In genomic region chr3:86792316-86792715, GRCh38 we compare ENCODE assay signal across 31 cellular contexts.
A peak's percentile ranks its signal among the peaks of the same experiment; 100 is the strongest.
DNase-seq lines count a peak whose midpoint lies in the region; TF ChIP-seq lines count a peak whose summit lies in the region.
"Had no signal": no experiment of that assay in that cellular context is flagged by ENCODE, and none has a peak within 500 bp of the region (broad histone marks: within the 10 kb centered on the region; RNA-seq: fewer than 3 reads in every experiment).

No MANE protein-coding gene starts in this region.

- no peaks in the 10 kb centered on the region for H3K9me3 Mint-ChIP-seq in HFFc6
- H3K9me3 Mint-ChIP-seq: activated CD8-positive, alpha-beta T cell treated with anti-CD3 and anti-CD28 coated beads for 36 hours; neural crest cell; stimulated activated effector memory CD8-positive, alpha-beta T cell treated with anti-CD3 and anti-CD28 coated beads, Interleukin-12 subunit alpha, Interleukin-12 subunit beta, amount 100 ng/mL, for 72 hours; T-helper 1 cell treated with Interleukin-12 subunit alpha and Interleukin-12 subunit beta and Interleukin-4 antibody, amounts not matched to agents 30 μg/mL and 1 μg/mL, for 36 hours had no signal

- H3K4me3 Mint-ChIP-seq in HFFc6 = no peak overlapping the region
- H3K4me3 Mint-ChIP-seq: activated CD8-positive, alpha-beta T cell treated with anti-CD3 and anti-CD28 coated beads for 36 hours; activated naive CD8-positive, alpha-beta T cell; neural crest cell; stimulated activated effector memory CD8-positive, alpha-beta T cell treated with anti-CD3 and anti-CD28 coated beads, Interleukin-12 subunit alpha, Interleukin-12 subunit beta, amount 100 ng/mL, for 72 hours; T-helper 1 cell treated with Interleukin-12 subunit alpha and Interleukin-12 subunit beta and Interleukin-4 antibody, amounts not matched to agents 30 μg/mL and 1 μg/mL, for 36 hours had no signal

- no peak overlapping the region for H3K27ac ChIP-seq in esophagus muscularis mucosa (replicated peaks in 1 of 4)
- H3K27ac ChIP-seq in prostate gland = no peak overlapping the region
- H3K27ac ChIP-seq: C4-2B, dorsolateral prefrontal cortex, right lobe of liver, RWPE1, SK-N-MC, upper lobe of right lung had no signal

- H3K27me3 Mint-ChIP-seq in HFFc6 (ENCODE audit: insufficient read depth) = no peaks in the 10 kb centered on the region
- H3K27me3 Mint-ChIP-seq: activated CD8-positive, alpha-beta T cell treated with anti-CD3 and anti-CD28 coated beads for 36 hours; activated naive CD8-positive, alpha-beta T cell had no signal

- no peak for DNase-seq in HFFc6
- DNase-seq in RPMI7951 (ENCODE audit: low read depth) = peak; percentile 41
- peak; percentile 14 for DNase-seq in fibroblast of gingiva (ENCODE audit: low read depth)
- DNase-seq in myocyte (ENCODE audit: low read depth) = peak; percentile 38
- DNase-seq in esophagus muscularis mucosa (ENCODE audit: extremely low spot score) = no peak
- DNase-seq in prostate gland (ENCODE audit: low spot score) = no peak
- DNase-seq in COR-L47 (lab: John Stamatoyannopoulos, UW) = no peak
- DNase-seq: activated CD4-positive, alpha-beta T cell treated with anti-CD3 and anti-CD28 coated beads for 1 hour; activated CD8-positive, alpha-beta T cell treated with anti-CD3 and anti-CD28 coated beads for 36 hours; activated effector memory CD4-positive, alpha-beta T cell treated with Interleukin-2 at 50 U/mL for 16 hours; cerebellar nuclear complex; dorsolateral prefrontal cortex; foreskin melanocyte; left cardiac atrium; MM.1S; NCI-H2029 treated with DMSO at 0.1 percent for 48 hours; NCI-H345; NCI-H774; right lobe of liver; stimulated activated CD4-positive, alpha-beta T cell treated with anti-CD3 and anti-CD28 coated beads, Interleukin-12 subunit alpha, Interleukin-12 subunit beta, amount 100 ng/mL, for 4 hours; stimulated activated CD4-positive, alpha-beta T cell treated with anti-CD3 and anti-CD28 coated beads, Interleukin-4, amount 100 ng/mL, for 24 hours; substantia nigra; upper lobe of right lung had no signal

- H3K36me3 ChIP-seq in esophagus muscularis mucosa (no peaks in the 10 kb centered on the region), prostate gland (no peaks in the 10 kb centered on the region)
- H3K36me3 ChIP-seq: ascending aorta, right lobe of liver, upper lobe of right lung had no signal

- peaks cover 37% of the 10 kb centered on the region for H3K4me1 Mint-ChIP-seq in HFFc6 (ENCODE audit: low read depth)
- H3K4me1 Mint-ChIP-seq: stimulated activated effector memory CD8-positive, alpha-beta T cell treated with anti-CD3 and anti-CD28 coated beads, Interleukin-12 subunit alpha, Interleukin-12 subunit beta, amount 100 ng/mL, for 72 hours had no signal

- H3K27ac Mint-ChIP-seq in HFFc6 = peak overlapping the region; percentile 64
- H3K27ac Mint-ChIP-seq: activated CD8-positive, alpha-beta T cell treated with anti-CD3 and anti-CD28 coated beads for 36 hours; activated naive CD8-positive, alpha-beta T cell; stimulated activated effector memory CD8-positive, alpha-beta T cell treated with anti-CD3 and anti-CD28 coated beads, Interleukin-12 subunit alpha, Interleukin-12 subunit beta, amount 100 ng/mL, for 72 hours; T-helper 1 cell treated with Interleukin-12 subunit alpha and Interleukin-12 subunit beta and Interleukin-4 antibody, amounts not matched to agents 30 μg/mL and 1 μg/mL, for 36 hours had no signal

- H3K27me3 ChIP-seq in esophagus muscularis mucosa (no peaks in the 10 kb centered on the region), prostate gland (replicated peaks; ENCODE audit: insufficient read depth) (no peaks in the 10 kb centered on the region)
- H3K27me3 ChIP-seq: ascending aorta, dorsolateral prefrontal cortex, right lobe of liver, upper lobe of right lung had no signal

- no peaks in the 10 kb centered on the region for H3K36me3 Mint-ChIP-seq in HFFc6 (ENCODE audit: low read depth)
- H3K36me3 Mint-ChIP-seq: activated naive CD8-positive, alpha-beta T cell; stimulated activated effector memory CD8-positive, alpha-beta T cell treated with anti-CD3 and anti-CD28 coated beads, Interleukin-12 subunit alpha, Interleukin-12 subunit beta, amount 100 ng/mL, for 72 hours had no signal

- TF ChIP-seq EP300 in esophagus muscularis mucosa (IDR thresholded peaks at IDR 0.05) = no peak

- no peak for TF ChIP-seq CTCF in HFFc6 (IDR thresholded peaks at IDR 0.05)
- no peak for TF ChIP-seq CTCF in esophagus muscularis mucosa (IDR thresholded peaks at IDR 0.05)
- no peak for TF ChIP-seq CTCF in prostate gland (IDR thresholded peaks at IDR 0.05)

- no peak overlapping the region for H3K4me3 ChIP-seq in esophagus muscularis mucosa
- H3K4me3 ChIP-seq in prostate gland = no peak overlapping the region
- H3K4me3 ChIP-seq: ascending aorta, dorsolateral prefrontal cortex, right lobe of liver, SK-N-MC, upper lobe of right lung had no signal

- TF ChIP-seq POLR2A in esophagus muscularis mucosa (IDR thresholded peaks at IDR 0.05; ENCODE audit: low read depth) (no peak), prostate gland (IDR thresholded peaks at IDR 0.05) (no peak)

- H3K4me1 ChIP-seq in esophagus muscularis mucosa = peaks cover 5 to 21% (median 13%) of the 10 kb centered on the region in 4 donors
- H3K4me1 ChIP-seq in prostate gland (replicated peaks) = no peaks in the 10 kb centered on the region
- H3K4me1 ChIP-seq: right lobe of liver, upper lobe of right lung had no signal

- H3K9me3 ChIP-seq in esophagus muscularis mucosa (no peaks in the 10 kb centered on the region), prostate gland (no peaks in the 10 kb centered on the region)
- H3K9me3 ChIP-seq: ascending aorta, right lobe of liver, upper lobe of right lung had no signal

- intact Hi-C loops in esophagus muscularis mucosa (cut with DNase I) = no loop called here
- intact Hi-C loops in prostate gland (cut with DNase I) = no loop called here

Comparison
In these comparisons a context has a peak if more than half of its experiments do, and no peak if none do; other contexts are left out.
1. DNase-seq: peak in RPMI7951 (single experiment), fibroblast of gingiva (single experiment) and myocyte (single experiment); none in HFFc6 (single experiment), esophagus muscularis mucosa (single experiment), prostate gland (single experiment) and COR-L47 (single experiment).